In genomic region chr1:106113851-106114250, GRCh38 we compare ENCODE assay signal across 27 cellular contexts.
"Had no signal": no experiment of that assay in that cellular context is flagged by ENCODE, and none has a peak within 500 bp of the region (broad histone marks: within the 10 kb centered on the region; RNA-seq: fewer than 3 reads in every experiment).

No MANE protein-coding gene starts in this region.

- H3K4me3 ChIP-seq: stomach, suprapubic skin, testis, thoracic aorta, thyroid gland, tibial artery, tibial nerve, transverse colon, upper lobe of left lung, uterus, vagina had no signal

- H3K36me3 ChIP-seq: stomach, suprapubic skin, thoracic aorta, thyroid gland, tibial artery, tibial nerve, transverse colon, upper lobe of left lung, uterus, vagina had no signal

- H3K4me1 Mint-ChIP-seq: stimulated activated effector memory CD8-positive, alpha-beta T cell treated with anti-CD3 and anti-CD28 coated beads, Interleukin-12 subunit alpha, Interleukin-12 subunit beta, amount 100 ng/mL, for 72 hours; stimulated activated memory B cell treated with anti-CD40 and anti-IgM and Interleukin-4, amounts not matched to agents 10 μg/mL and 1 μg/mL and 100 μg/mL, for 72 hours; stimulated activated naive B cell treated with anti-CD40 and anti-IgM and Interleukin-4, amounts not matched to agents 10 μg/mL and 1 μg/mL and 100 μg/mL, for 72 hours; stimulated activated naive CD8-positive, alpha-beta T cell treated with anti-CD3 and anti-CD28 coated beads, Interleukin-15, amount 100 ng/mL, for 72 hours had no signal

- H3K9me3 ChIP-seq: suprapubic skin, testis, thoracic aorta, thyroid gland, tibial artery, transverse colon, upper lobe of left lung, uterus, vagina had no signal

- H3K27ac Mint-ChIP-seq: stimulated activated effector memory CD8-positive, alpha-beta T cell treated with anti-CD3 and anti-CD28 coated beads, Interleukin-12 subunit alpha, Interleukin-12 subunit beta, amount 100 ng/mL, for 72 hours; stimulated activated memory B cell treated with anti-CD40 and anti-IgM and Interleukin-4, amounts not matched to agents 10 μg/mL and 1 μg/mL and 100 μg/mL, for 72 hours; stimulated activated naive B cell treated with anti-CD40 and anti-IgM and Interleukin-4, amounts not matched to agents 10 μg/mL and 1 μg/mL and 100 μg/mL, for 72 hours; stimulated activated naive CD8-positive, alpha-beta T cell treated with anti-CD3 and anti-CD28 coated beads, Interleukin-15, amount 100 ng/mL, for 72 hours; stimulated activated naive CD8-positive, alpha-beta T cell treated with anti-CD3 and anti-CD28 coated beads, Interleukin-15, Interleukin-2, amounts not matched to agents 100 ng/mL and 50 ng/mL, for 24 hours; type B pancreatic cell had no signal

- ATAC-seq: stimulated activated effector memory CD8-positive, alpha-beta T cell treated with anti-CD3 and anti-CD28 coated beads, Interleukin-12 subunit alpha, Interleukin-12 subunit beta, amount 100 ng/mL, for 72 hours; stimulated activated naive B cell treated with anti-CD40 and anti-IgM and Interleukin-4, amounts not matched to agents 10 μg/mL and 1 μg/mL and 100 μg/mL, for 72 hours; stimulated activated naive CD8-positive, alpha-beta T cell treated with anti-CD3 and anti-CD28 coated beads, Interleukin-15, amount 100 ng/mL, for 72 hours; stimulated activated naive CD8-positive, alpha-beta T cell treated with anti-CD3 and anti-CD28 coated beads, Interleukin-15, Interleukin-2, amounts not matched to agents 100 U/mL and 50 U/mL, for 24 hours had no signal

- H3K36me3 Mint-ChIP-seq: stimulated activated effector memory CD8-positive, alpha-beta T cell treated with anti-CD3 and anti-CD28 coated beads, Interleukin-12 subunit alpha, Interleukin-12 subunit beta, amount 100 ng/mL, for 72 hours; stimulated activated memory B cell treated with anti-CD40 and anti-IgM and Interleukin-4, amounts not matched to agents 10 μg/mL and 1 μg/mL and 100 μg/mL, for 72 hours; stimulated activated naive B cell treated with anti-CD40 and anti-IgM and Interleukin-4, amounts not matched to agents 10 μg/mL and 1 μg/mL and 100 μg/mL, for 72 hours; type B pancreatic cell had no signal

- H3K4me3 Mint-ChIP-seq: stimulated activated effector memory CD8-positive, alpha-beta T cell treated with anti-CD3 and anti-CD28 coated beads, Interleukin-12 subunit alpha, Interleukin-12 subunit beta, amount 100 ng/mL, for 72 hours; stimulated activated memory B cell treated with anti-CD40 and anti-IgM and Interleukin-4, amounts not matched to agents 10 μg/mL and 1 μg/mL and 100 μg/mL, for 72 hours; stimulated activated naive B cell treated with anti-CD40 and anti-IgM and Interleukin-4, amounts not matched to agents 10 μg/mL and 1 μg/mL and 100 μg/mL, for 72 hours; stimulated activated naive CD8-positive, alpha-beta T cell treated with anti-CD3 and anti-CD28 coated beads, Interleukin-15, amount 100 ng/mL, for 72 hours; stimulated activated naive CD8-positive, alpha-beta T cell treated with anti-CD3 and anti-CD28 coated beads, Interleukin-15, Interleukin-2, amounts not matched to agents 100 ng/mL and 50 ng/mL, for 24 hours; type B pancreatic cell had no signal

- H3K9me3 Mint-ChIP-seq: stimulated activated memory B cell treated with anti-CD40 and anti-IgM and Interleukin-4, amounts not matched to agents 10 μg/mL and 1 μg/mL and 100 μg/mL, for 72 hours; type B pancreatic cell had no signal

- H3K27ac ChIP-seq: stomach, suprapubic skin, testis, thoracic aorta, thyroid gland, tibial artery, tibial nerve, transverse colon, upper lobe of left lung, uterus, vagina had no signal

- H3K27me3 Mint-ChIP-seq: stimulated activated memory B cell treated with anti-CD40 and anti-IgM and Interleukin-4, amounts not matched to agents 10 μg/mL and 1 μg/mL and 100 μg/mL, for 72 hours; stimulated activated naive CD8-positive, alpha-beta T cell treated with anti-CD3 and anti-CD28 coated beads, Interleukin-15, amount 100 ng/mL, for 72 hours; stimulated activated naive CD8-positive, alpha-beta T cell treated with anti-CD3 and anti-CD28 coated beads, Interleukin-15, Interleukin-2, amounts not matched to agents 100 ng/mL and 50 ng/mL, for 24 hours; type B pancreatic cell had no signal

- H3K27me3 ChIP-seq: stomach, suprapubic skin, testis, thyroid gland, tibial artery, tibial nerve, transverse colon, upper lobe of left lung, uterus, vagina had no signal

- H3K4me1 ChIP-seq: stomach, suprapubic skin, testis, thyroid gland, tibial artery, tibial nerve, transverse colon, upper lobe of left lung, uterus, vagina had no signal

- DNase-seq: stimulated activated CD4-positive, alpha-beta T cell treated with anti-CD3 and anti-CD28 coated beads, Interleukin-2, amount 100 ng/mL, for 24 hours; stimulated activated CD4-positive, alpha-beta T cell treated with anti-CD3 and anti-CD28 coated beads, Interleukin-2, amount 100 ng/mL, for 48 hours; stimulated activated CD4-positive, alpha-beta T cell treated with anti-CD3 and anti-CD28 coated beads, Interleukin-4, amount 100 ng/mL, for 1 hour; stimulated activated CD4-positive, alpha-beta T cell treated with anti-CD3 and anti-CD28 coated beads, Interleukin-4, amount 100 ng/mL, for 24 hours; stimulated activated CD4-positive, alpha-beta T cell treated with anti-CD3 and anti-CD28 coated beads, Interleukin-4, amount 100 ng/mL, for 4 hours; stimulated activated CD8-positive, alpha-beta memory T cell treated with anti-CD3 and anti-CD28 coated beads, Interleukin-4, amount 100 ng/mL, for 48 hours; stimulated activated naive B cell treated with anti-CD40 and anti-IgM and Interleukin-4, amounts not matched to agents 10 μg/mL and 1 μg/mL and 100 μg/mL, for 72 hours; stimulated activated naive CD4-positive, alpha-beta T cell; stimulated activated naive CD4-positive, alpha-beta T cell treated with Interleukin-2 at 50 U/mL for 16 hours; stimulated activated naive CD8-positive, alpha-beta T cell treated with anti-CD3 and anti-CD28 coated beads, Interleukin-15, amount 100 ng/mL, for 72 hours; stimulated activated naive CD8-positive, alpha-beta T cell treated with anti-CD3 and anti-CD28 coated beads, Interleukin-15, Interleukin-2, amounts not matched to agents 100 U/mL and 50 U/mL, for 24 hours; stomach; substantia nigra; testis; thyroid gland; tibial artery; transverse colon; uterus had no signal
